In the genomic region with DNA sequence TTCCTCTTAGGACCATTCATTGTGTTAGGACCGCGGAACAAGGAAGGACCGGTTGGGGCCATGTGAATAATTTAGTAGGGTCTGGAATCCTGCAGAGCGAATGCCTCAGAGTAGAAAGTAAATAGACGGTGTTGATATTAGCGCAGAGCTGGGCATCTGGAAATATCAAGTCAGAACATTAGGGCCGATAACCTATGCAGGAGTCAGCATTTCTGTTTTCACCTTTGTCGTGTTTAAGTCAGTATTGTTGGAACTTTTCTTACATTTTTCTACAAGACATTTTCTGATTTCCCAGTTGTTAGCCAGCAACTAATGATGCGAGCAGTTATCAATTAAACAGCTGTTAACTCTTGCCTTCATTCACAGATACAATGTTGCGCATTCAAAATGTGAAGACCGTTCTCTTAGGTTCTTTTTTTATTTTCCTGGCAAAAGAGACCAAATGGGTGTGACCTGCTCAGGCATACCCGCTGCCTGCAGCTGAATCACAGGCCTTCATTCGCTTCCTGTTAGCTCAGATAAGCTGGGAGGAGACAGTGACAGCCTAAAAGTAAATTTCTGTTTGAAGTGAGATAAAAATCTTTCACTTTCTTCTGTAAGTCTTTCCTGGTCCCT, we compare ENCODE assay signal across 8 cellular contexts. TPM values are rescaled to one million over a fixed set of nuclear protein-coding genes. Genes with fewer than 3 reads are reported as not detected.
DNase-seq lines count a peak whose midpoint lies in the region; ATAC-seq, FAIRE-seq and TF ChIP-seq lines count a peak whose summit lies in the region.

No MANE protein-coding gene starts in this region.

- no peaks in the 10 kb centered on the region for H3K36me3 ChIP-seq in CD8-positive, alpha-beta memory T cell (ENCODE audit: insufficient read depth, low read length)
- H3K36me3 ChIP-seq in ascending aorta (no peaks in the 10 kb centered on the region), right atrium auricular region (no peaks in the 10 kb centered on the region), psoas muscle (ENCODE audit: insufficient read depth in 1 of 2, low read depth in 1 of 2) (no peaks in the 10 kb centered on the region)

- no peak for FAIRE-seq in GM12892 (lab: Jason Lieb, UNC)

- peak; percentile 36 to 73 (median 64) for DNase-seq in CD8-positive, alpha-beta memory T cell
- DNase-seq in SHP77 (lab: John Stamatoyannopoulos, UW) = peak; percentile 27 to 51
- DNase-seq in ascending aorta (ENCODE audit: low spot score in 2 of 2) = peak in 1 of 2 donors; percentile 82
- DNase-seq in right atrium auricular region (ENCODE audit: low spot score) = no peak
- peak; percentile 47 to 56 for DNase-seq in psoas muscle
- no peak for DNase-seq in GM12892 (ENCODE audit: insufficient read length)

- peaks cover 40% of the 10 kb centered on the region for H3K4me1 ChIP-seq in CD8-positive, alpha-beta memory T cell (ENCODE audit: insufficient read depth, low read length)
- H3K4me1 ChIP-seq in ascending aorta (peaks cover 8 to 33% of the 10 kb centered on the region in 2 donors), right atrium auricular region (peaks cover 0 to 44% of the 10 kb centered on the region in 2 donors), psoas muscle (peaks cover 36% of the 10 kb centered on the region)

- H3K4me3 ChIP-seq in CD8-positive, alpha-beta memory T cell (ENCODE audit: low read length) = peak overlapping the region; percentile 63
- H3K4me3 ChIP-seq in ascending aorta = peak overlapping the region; percentile 87 to 98
- peak overlapping the region; percentile 89 to 96 for H3K4me3 ChIP-seq in right atrium auricular region
- peak overlapping the region; percentile 99 for H3K4me3 ChIP-seq in psoas muscle

- H3K36me3 Mint-ChIP-seq in CD8-positive, alpha-beta memory T cell = peaks cover 0 to 12% (median 0%) of the 10 kb centered on the region in 3 donors

- intact Hi-C loops in ascending aorta (cut with DNase I) (loop anchor here (1.0 to 10.0 kb wide), 6 partner anchors 33 to 1857 kb away; partner anchors contain the start of genes MYO9A, PARP6 and SENP8), psoas muscle (cut with DNase I) (loop anchor here (2.0 to 5.0 kb wide), 4 partner anchors 31 to 41 kb away; partner anchors contain the start of genes PARP6 (in 2 of the 2) and GRAMD2A (in 1 of the 2))

- H3K9me3 ChIP-seq in CD8-positive, alpha-beta memory T cell (ENCODE audit: low read length) = no peaks in the 10 kb centered on the region
- H3K9me3 ChIP-seq in ascending aorta = no peaks in the 10 kb centered on the region
- no peaks in the 10 kb centered on the region for H3K9me3 ChIP-seq in right atrium auricular region
- H3K9me3 ChIP-seq in psoas muscle = no peaks in the 10 kb centered on the region

- TF ChIP-seq CTCF in ascending aorta (IDR thresholded peaks at IDR 0.05) (no peak), right atrium auricular region (IDR thresholded peaks at IDR 0.05) (no peak), psoas muscle (IDR thresholded peaks at IDR 0.05) (no peak)

- no peaks in the 10 kb centered on the region for H3K27me3 ChIP-seq in CD8-positive, alpha-beta memory T cell (ENCODE audit: insufficient read depth, low read length, poor library complexity, severe bottlenecking)
- H3K27me3 ChIP-seq in ascending aorta = no peaks in the 10 kb centered on the region
- no peaks in the 10 kb centered on the region for H3K27me3 ChIP-seq in right atrium auricular region
- H3K27me3 ChIP-seq in psoas muscle (ENCODE audit: insufficient read depth in 3 of 3, low read length in 2 of 3) = no peaks in the 10 kb centered on the region

- peak overlapping the region; percentile 95 to 99 (median 98) for H3K4me3 Mint-ChIP-seq in CD8-positive, alpha-beta memory T cell

- POLR2A ChIA-PET in CD8-positive, alpha-beta memory T cell (lab: Charles Lee) = interaction anchor here (0.7 to 2.6 kb wide), 6 partner anchors 10 to 243 kb away, joined by 3 to 9 read pairs (median 3); partner anchors contain the start of genes ARIH1 and HEXA

- peaks cover 44 to 53% (median 49%) of the 10 kb centered on the region in 3 donors for H3K4me1 Mint-ChIP-seq in CD8-positive, alpha-beta memory T cell

- TF ChIP-seq POLR2A in GM12892 (IDR thresholded peaks at IDR 0.05; ENCODE audit: low read depth, low read length) = no peak

- H3K9me3 Mint-ChIP-seq in CD8-positive, alpha-beta memory T cell = no peaks in the 10 kb centered on the region

- H3K27ac Mint-ChIP-seq in CD8-positive, alpha-beta memory T cell = peak overlapping the region; percentile 90 to 98 (median 96)

- H3K27ac ChIP-seq in CD8-positive, alpha-beta memory T cell (ENCODE audit: low read depth, low read length) = peak overlapping the region; percentile 86
- H3K27ac ChIP-seq in ascending aorta (peak overlapping the region; percentile 99 to 100), right atrium auricular region (peak overlapping the region; percentile 98), psoas muscle (peak overlapping the region; percentile 99)

- WGBS in psoas muscle, 3 donors = 5 to 10% (median 9%) methylated on average over 13 of the region's 13 CpGs

- ATAC-seq in HG03064 (IDR thresholded peaks at IDR 0.05; ENCODE audit: low read depth, unreplicated experiment) (peak; percentile 0), psoas muscle (peak; percentile 1 to 26 (median 2)), GM21423 (IDR thresholded peaks at IDR 0.05; ENCODE audit: unreplicated experiment) (no peak)

- CTCF ChIA-PET in CD8-positive, alpha-beta memory T cell (lab: Charles Lee) = interaction anchor here (1.0 to 1.9 kb wide), 4 partner anchors 10 to 43 kb away, joined by 3 to 9 read pairs (median 4); no protein-coding TSS in a partner anchor

- H3K27me3 Mint-ChIP-seq in CD8-positive, alpha-beta memory T cell = peaks cover 0 to 1% of the 10 kb centered on the region in 2 donors

RNA-seq across cellular contexts. Expression of gene PKM, which starts 1.0 kb away (rescaled TPM):
- total RNA-seq in CD8-positive, alpha-beta memory T cell = 1,000 to 10,000 TPM; 2,146 to 2,187 TPM
- polyA plus RNA-seq in CD8-positive, alpha-beta memory T cell = 337 TPM
- total RNA-seq in ascending aorta = 313 TPM
- 100 to 1,000 TPM; 538 to 934 TPM for total RNA-seq in right atrium auricular region
- total RNA-seq in psoas muscle = 1,000 to 10,000 TPM in 1 of 4 donors, 100 to 1,000 TPM in 3; 513 to 1,170 (median 767) TPM
- polyA plus RNA-seq in psoas muscle = 1,000 to 10,000 TPM in 2 of 3 donors, 100 to 1,000 TPM in 1; 909 to 1,135 (median 1,127) TPM
- 1,976 TPM for polyA plus RNA-seq in GM12892 (2012; ENCODE audit: missing spikeins)

RNA-seq across cellular contexts. Expression of gene GRAMD2A, which starts 34.4 kb away (rescaled TPM):
- not detected for total RNA-seq in CD8-positive, alpha-beta memory T cell
- polyA plus RNA-seq in CD8-positive, alpha-beta memory T cell = not detected
- not detected for total RNA-seq in ascending aorta
- total RNA-seq in right atrium auricular region = under 1 TPM in 1 of 2 donors, not detected in 1; 0.83 TPM
- not detected for total RNA-seq in psoas muscle
- polyA plus RNA-seq in psoas muscle = under 1 TPM in 1 of 3 donors, not detected in 2; 0.01 TPM
- polyA plus RNA-seq in GM12892 (2012; ENCODE audit: missing spikeins) = not detected

RNA-seq across cellular contexts. Expression of gene PARP6, which starts 40.4 kb away (rescaled TPM):
- total RNA-seq in CD8-positive, alpha-beta memory T cell = 10 to 100 TPM; 59.4 to 63.9 TPM
- 30.0 TPM for polyA plus RNA-seq in CD8-positive, alpha-beta memory T cell
- total RNA-seq in ascending aorta = 26.5 TPM
- 10 to 100 TPM; 29.9 to 44.1 TPM for total RNA-seq in right atrium auricular region
- 10 to 100 TPM; 46.1 to 83.2 (median 65.5) TPM for total RNA-seq in psoas muscle
- 10 to 100 TPM; 48.5 to 81.1 (median 58.6) TPM for polyA plus RNA-seq in psoas muscle
- 43.7 TPM for polyA plus RNA-seq in GM12892 (2012; ENCODE audit: missing spikeins)

Comparison
In these comparisons a context has a peak if more than half of its experiments do, and no peak if none do; other contexts are left out.
1. DNase-seq: peak in CD8-positive, alpha-beta memory T cell (5 of 5), SHP77 (2 of 2) and psoas muscle (2 of 2); none in right atrium auricular region (single experiment) and GM12892 (single experiment).
2. Peak in every context shown above with its lines, with median percentiles within 50 percentile points of each other: H3K27ac ChIP-seq and H3K4me3 ChIP-seq.